Comparison of ENCODE assay signal across 25 cellular contexts in the genomic region with DNA sequence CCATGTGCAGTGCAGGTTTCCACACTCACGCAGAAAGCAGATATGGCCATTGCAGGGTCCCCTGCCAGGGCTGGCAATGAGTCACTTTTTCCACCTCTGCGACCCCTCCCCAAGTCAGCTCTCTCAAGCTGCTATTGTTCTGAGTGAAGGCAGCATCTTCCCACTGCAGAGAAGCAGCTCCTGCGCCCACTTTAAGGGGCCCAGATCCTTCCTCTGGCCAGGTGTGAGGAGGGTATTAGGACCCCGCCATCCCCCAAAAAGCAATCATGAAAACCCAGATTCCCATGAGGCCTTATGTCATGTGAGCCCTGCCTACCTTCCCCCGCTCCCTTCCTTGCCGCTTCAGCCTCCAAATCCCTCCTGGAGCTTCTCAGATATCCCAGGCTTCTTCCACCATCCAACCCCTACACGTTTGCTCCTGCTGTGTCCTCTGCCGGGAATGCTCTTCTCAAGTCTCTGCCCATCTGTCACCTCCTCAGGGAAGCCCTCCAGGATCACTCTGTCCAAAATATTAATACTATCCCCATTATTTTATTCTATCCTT.
"Had no signal": no experiment of that assay in that cellular context is flagged by ENCODE, and none has a peak within 500 bp of the region (broad histone marks: within the 10 kb centered on the region; RNA-seq: fewer than 3 reads in every experiment).

No MANE protein-coding gene starts in this region.

- DNase-seq: activated CD4-positive, alpha-beta T cell treated with anti-CD3 and anti-CD28 coated beads for 4 hours; activated CD4-positive, alpha-beta T cell treated with anti-CD3 and anti-CD28 coated beads, Interleukin-2, amount 50 U/mL, for 48 hours; activated CD4-positive, CD25-positive, alpha-beta regulatory T cell; activated CD8-positive, alpha-beta memory T cell treated with anti-CD3 and anti-CD28 coated beads, Interleukin-2, amount 50 U/mL, for 48 hours; activated naive CD4-positive, alpha-beta T cell treated with Interleukin-2 at 50 U/mL for 16 hours; activated naive CD8-positive, alpha-beta T cell treated with anti-CD3 and anti-CD28 coated beads for 36 hours; activated T-cell treated with anti-CD3 and anti-CD28 coated beads, Interleukin-2, amount 50 U/mL, for 4 hours; esophagus squamous epithelium; gastrocnemius medialis; head of caudate nucleus; hypothalamus; kidney; midbrain; stimulated activated CD4-positive, alpha-beta T cell treated with anti-CD3 and anti-CD28 coated beads, Interleukin-4, amount 100 ng/mL, for 24 hours; stimulated activated naive CD4-positive, alpha-beta T cell treated with Interleukin-2 at 50 U/mL for 16 hours; T-helper 17 cell had no signal

- H3K9me3 Mint-ChIP-seq: activated naive CD8-positive, alpha-beta T cell treated with anti-CD3 and anti-CD28 coated beads for 36 hours; activated T-cell treated with anti-CD3 and anti-CD28 coated beads, Interleukin-2, amount 50 U/mL, for 4 hours; activated T-helper 2 cell treated with anti-CD3 and anti-CD28 coated beads, Interferon-gamma antibody, Interleukin-2, Interleukin-4, amounts not matched to agents 10 μg/mL and 5 μg/mL and 100 μg/mL, durations not matched to agents 14 hours and 24 hours and 36 hours; central memory CD8-positive, alpha-beta T cell; nephron; type B pancreatic cell had no signal

- H3K4me3 ChIP-seq: breast epithelium, esophagus squamous epithelium, gastrocnemius medialis, prostate gland, thoracic aorta, vagina had no signal

- H3K27ac ChIP-seq: breast epithelium, esophagus squamous epithelium, gastrocnemius medialis, prostate gland, thoracic aorta, vagina had no signal

- H3K36me3 ChIP-seq: breast epithelium, esophagus squamous epithelium, gastrocnemius medialis, prostate gland, thoracic aorta, vagina had no signal

- H3K27ac Mint-ChIP-seq: activated naive CD8-positive, alpha-beta T cell treated with anti-CD3 and anti-CD28 coated beads for 36 hours; activated T-helper 2 cell treated with anti-CD3 and anti-CD28 coated beads, Interferon-gamma antibody, Interleukin-2, Interleukin-4, amounts not matched to agents 10 μg/mL and 5 μg/mL and 100 μg/mL, durations not matched to agents 14 hours and 24 hours and 36 hours; nephron; T-helper 17 cell had no signal

- H3K27me3 Mint-ChIP-seq: central memory CD8-positive, alpha-beta T cell; type B pancreatic cell had no signal

- H3K27me3 ChIP-seq: breast epithelium, vagina had no signal

- ATAC-seq: activated T-cell treated with anti-CD3 and anti-CD28 coated beads, Interleukin-2, amount 50 U/mL, for 4 hours; gastrocnemius medialis; left lobe of liver; T-helper 17 cell had no signal

- H3K4me1 ChIP-seq: breast epithelium, esophagus squamous epithelium, gastrocnemius medialis, prostate gland, vagina had no signal

- H3K9me3 ChIP-seq: esophagus squamous epithelium, gastrocnemius medialis, prostate gland, thoracic aorta, vagina had no signal

- H3K36me3 Mint-ChIP-seq: activated naive CD8-positive, alpha-beta T cell treated with anti-CD3 and anti-CD28 coated beads for 36 hours; type B pancreatic cell had no signal

- H3K4me3 Mint-ChIP-seq: activated naive CD8-positive, alpha-beta T cell treated with anti-CD3 and anti-CD28 coated beads for 36 hours; activated T-cell treated with anti-CD3 and anti-CD28 coated beads, Interleukin-2, amount 50 U/mL, for 4 hours; central memory CD8-positive, alpha-beta T cell; nephron; T-helper 17 cell; type B pancreatic cell had no signal

- H3K4me1 Mint-ChIP-seq: central memory CD8-positive, alpha-beta T cell; nephron had no signal
